ENCODE assay signal across 8 cellular contexts in the genomic region with DNA sequence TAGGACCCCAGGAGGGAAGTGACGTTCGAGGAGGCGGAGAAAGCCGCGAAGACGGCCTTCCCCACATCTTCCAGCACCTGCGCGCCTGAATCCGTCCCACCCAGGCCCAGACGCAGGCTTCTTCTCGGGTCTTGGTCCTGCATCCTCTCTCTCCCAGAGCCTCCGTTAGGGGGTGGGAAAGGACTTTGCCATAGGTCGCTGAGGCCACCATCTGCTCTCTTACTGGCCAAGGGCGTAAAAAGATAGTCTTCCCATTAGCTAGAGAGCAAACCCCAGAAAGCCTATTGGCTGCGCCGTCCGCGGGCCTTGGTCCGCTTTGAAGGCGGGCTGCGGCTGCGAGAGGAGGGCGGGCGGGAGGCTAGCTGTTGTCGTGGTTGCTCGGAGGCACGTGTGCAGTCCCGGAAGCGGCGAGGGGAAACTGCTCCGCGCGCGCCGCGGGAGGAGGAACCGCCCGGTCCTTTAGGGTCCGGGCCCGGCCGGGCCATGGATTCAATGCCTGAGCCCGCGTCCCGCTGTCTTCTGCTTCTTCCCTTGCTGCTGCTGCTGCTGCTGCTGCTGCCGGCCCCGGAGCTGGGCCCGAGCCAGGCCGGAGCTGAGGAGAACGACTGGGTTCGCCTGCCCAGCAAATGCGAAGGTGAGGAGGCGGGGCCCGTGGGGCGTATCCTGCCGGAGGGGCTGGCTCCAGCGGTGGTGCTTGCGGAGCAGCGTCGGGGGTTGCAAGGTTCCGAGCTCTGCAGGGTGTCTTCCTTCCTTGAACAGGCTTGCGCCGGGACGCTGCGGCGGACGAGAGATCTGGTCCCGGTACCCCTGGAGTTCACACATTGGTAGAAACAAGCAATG. TPM values are rescaled to one million over a fixed set of nuclear protein-coding genes. Genes with fewer than 3 reads are reported as not detected.
DNase-seq lines count a peak whose midpoint lies in the region; ATAC-seq lines count a peak whose summit lies in the region.

A gene (plus strand): TSS at position 393 of the 840 bp plus-strand sequence. CDS start 91 bp downstream, at position 484.

- CTCF ChIA-PET in CD8-positive, alpha-beta memory T cell (lab: Charles Lee) = interaction anchor here (0.6 to 3.6 kb wide), 14 partner anchors 8 to 366 kb away, joined by 3 to 21 read pairs (median 3); a partner anchor contains a TSS

- peak within 1 kb of the TSS; percentile 97 to 100 (median 99) for H3K27ac Mint-ChIP-seq in CD8-positive, alpha-beta memory T cell

- H3K4me1 ChIP-seq in CD8-positive, alpha-beta memory T cell (ENCODE audit: insufficient read depth, low read length) = peaks cover 45% of the 10 kb centered on the region

- H3K27me3 ChIP-seq in CD8-positive, alpha-beta memory T cell (ENCODE audit: insufficient read depth, low read length, poor library complexity, severe bottlenecking) = no peaks in the 10 kb centered on the region

- peaks cover 0 to 42% (median 5%) of the 10 kb centered on the region in 3 donors for H3K36me3 Mint-ChIP-seq in CD8-positive, alpha-beta memory T cell

- ATAC-seq in GM19468 (IDR thresholded peaks at IDR 0.05; ENCODE audit: extremely low read depth, unreplicated experiment) = peak; percentile 62

- H3K36me3 ChIP-seq in CD8-positive, alpha-beta memory T cell (ENCODE audit: insufficient read depth, low read length) = peaks cover 2% of the 10 kb centered on the region

- H3K27ac ChIP-seq in CD8-positive, alpha-beta memory T cell (ENCODE audit: low read depth, low read length) = peak within 1 kb of the TSS; percentile 91

- H3K4me1 Mint-ChIP-seq in CD8-positive, alpha-beta memory T cell = peaks cover 48 to 52% (median 51%) of the 10 kb centered on the region in 3 donors

- peak; percentile 90 to 97 (median 95) for DNase-seq in CD8-positive, alpha-beta memory T cell
- DNase-seq in HS-5 (ENCODE audit: low read depth) = peak; percentile 97
- DNase-seq in NK-92 treated with Interleukin-12 subunit alpha and Interleukin-12 subunit beta, amount 100 ng/mL, for 24 hours (lab: John Stamatoyannopoulos, UW) = peak; percentile 98
- DNase-seq in activated CD8-positive, alpha-beta memory T cell treated with anti-CD3 and anti-CD28 coated beads for 24 hours = peak; percentile 94
- DNase-seq in effector CD8-positive, alpha-beta T cell (lab: John Stamatoyannopoulos, UW) = peak; percentile 88
- DNase-seq in lung microvascular endothelial cell (ENCODE audit: low read depth in 2 of 2) = peak; percentile 96 to 97
- DNase-seq in stimulated activated CD4-positive, alpha-beta T cell treated with anti-CD3 and anti-CD28 coated beads, TNF-alpha, amount 100 ng/mL, for 48 hours (ENCODE audit: low read depth in 3 of 3) = peak; percentile 85 to 95 (median 86)

- peaks cover 0 to 2% of the 10 kb centered on the region in 2 donors for H3K27me3 Mint-ChIP-seq in CD8-positive, alpha-beta memory T cell

- H3K9me3 Mint-ChIP-seq in CD8-positive, alpha-beta memory T cell = no peaks in the 10 kb centered on the region

- H3K4me3 ChIP-seq in CD8-positive, alpha-beta memory T cell (ENCODE audit: low read length) = peak within 1 kb of the TSS; percentile 78

- POLR2A ChIA-PET in CD8-positive, alpha-beta memory T cell (lab: Charles Lee) = interaction anchor here (0.5 to 2.9 kb wide), 33 partner anchors 14 to 1142 kb away, joined by 3 to 50 read pairs (median 6); a partner anchor contains a TSS

- H3K9me3 ChIP-seq in CD8-positive, alpha-beta memory T cell (ENCODE audit: low read length) = no peaks in the 10 kb centered on the region

- H3K4me3 Mint-ChIP-seq in CD8-positive, alpha-beta memory T cell = peak within 1 kb of the TSS; percentile 97 to 100 (median 99)

RNA-seq across cellular contexts. Expression of the gene that starts here (rescaled TPM):
- 10 to 100 TPM; 53.1 to 55.8 TPM for total RNA-seq in CD8-positive, alpha-beta memory T cell
- polyA plus RNA-seq in CD8-positive, alpha-beta memory T cell = 122 TPM
- 16.6 and 38.1 TPM in 2 replicates for total RNA-seq in lung microvascular endothelial cell

Comparison
In these comparisons a context has a peak if more than half of its experiments do, and no peak if none do; other contexts are left out.
1. Peak in every context shown above with its lines: DNase-seq, ATAC-seq, H3K4me3 ChIP-seq and H3K27ac ChIP-seq.